ENCODE assay signal across 28 cellular contexts in genomic region chr11:75655619-75656018, GRCh38. TPM values are rescaled to one million over a fixed set of nuclear protein-coding genes. Genes with fewer than 3 reads are reported as not detected.
A peak's percentile ranks its signal among the peaks of the same experiment; 100 is the strongest.
DNase-seq lines count a peak whose midpoint lies in the region; ATAC-seq and TF ChIP-seq lines count a peak whose summit lies in the region.
"Had no signal": no experiment of that assay in that cellular context is flagged by ENCODE, and none has a peak within 500 bp of the region (broad histone marks: within the 10 kb centered on the region; RNA-seq: fewer than 3 reads in every experiment).

No MANE protein-coding gene starts in this region.

- H3K4me3 ChIP-seq in adipocyte (ENCODE audit: low read length) (no peak overlapping the region), mesendoderm (ENCODE audit: low read length) (no peak overlapping the region), vagina (no peak overlapping the region)
- H3K4me3 ChIP-seq: transverse colon had no signal

- H3K56ac ChIP-seq in mesendoderm (ENCODE audit: low read length) = no peak overlapping the region

- H3K4me1 Mint-ChIP-seq in glutamatergic neuron (ENCODE audit: low read depth, unreplicated experiment) = peaks cover 41% of the 10 kb centered on the region

- no peak for TF ChIP-seq POLR2A in vagina (IDR thresholded peaks at IDR 0.05)

- no peaks in the 10 kb centered on the region for H3K79me1 ChIP-seq in mesendoderm (ENCODE audit: low read length)

- no peaks in the 10 kb centered on the region for H3K79me2 ChIP-seq in mesendoderm (ENCODE audit: control insufficient read depth, insufficient read depth, low read length)

- no peak overlapping the region for H3K4me3 Mint-ChIP-seq in glutamatergic neuron (ENCODE audit: unreplicated experiment)
- H3K4me3 Mint-ChIP-seq: activated naive CD4-positive, alpha-beta T cell treated with anti-CD3 and anti-CD28 coated beads for 36 hours; endodermal cell; natural killer cell treated with Interleukin-12 subunit alpha and Interleukin-12 subunit beta and Interleukin-15 and Interleukin-18, amount 100 ng/mL, for 72 hours had no signal

- H3K9me3 ChIP-seq in adipocyte (ENCODE audit: control insufficient read depth, low read length) (no peaks in the 10 kb centered on the region), vagina (no peaks in the 10 kb centered on the region)
- H3K9me3 ChIP-seq: transverse colon had no signal

- no peak overlapping the region for H3K27ac ChIP-seq in mesendoderm (ENCODE audit: low read depth, low read length)
- H3K27ac ChIP-seq in vagina = no peak overlapping the region
- H3K27ac ChIP-seq: VCaP had no signal

- intact Hi-C loops in vagina (cut with DNase I) = no loop called here

- TF ChIP-seq CTCF in glutamatergic neuron (IDR thresholded peaks at IDR 0.05; ENCODE audit: partially characterized antibody, unreplicated experiment) (no peak), vagina (IDR thresholded peaks at IDR 0.05) (no peak)

- no peak for ATAC-seq in HG03175 (IDR thresholded peaks at IDR 0.05; ENCODE audit: unreplicated experiment)
- ATAC-seq: esophagus mucosa; natural killer cell treated with Interleukin-12 subunit alpha and Interleukin-12 subunit beta and Interleukin-15 and Interleukin-18, amount 100 ng/mL, for 72 hours had no signal

- H3K23ac ChIP-seq in mesendoderm (ENCODE audit: low read length) = no peak overlapping the region

- H3K9ac ChIP-seq in adipocyte (ENCODE audit: low read length) (no peak overlapping the region), mesendoderm (ENCODE audit: low read length) (no peak overlapping the region)

- H3K36me3 ChIP-seq in adipocyte (ENCODE audit: control insufficient read depth, insufficient read depth, low read length, severe bottlenecking) (no peaks in the 10 kb centered on the region), mesendoderm (ENCODE audit: control insufficient read depth, insufficient read depth, low read length) (no peaks in the 10 kb centered on the region), vagina (no peaks in the 10 kb centered on the region)
- H3K36me3 ChIP-seq: transverse colon had no signal

- H4K5ac ChIP-seq in mesendoderm (ENCODE audit: low read length) = no peak overlapping the region

- H3K4ac ChIP-seq in mesendoderm (ENCODE audit: low read depth, low read length) = no peak overlapping the region

- peak overlapping the region; percentile 80 for H3K27ac Mint-ChIP-seq in glutamatergic neuron (ENCODE audit: unreplicated experiment)
- H3K27ac Mint-ChIP-seq: activated naive CD4-positive, alpha-beta T cell treated with anti-CD3 and anti-CD28 coated beads for 36 hours; endodermal cell; natural killer cell treated with Interleukin-12 subunit alpha and Interleukin-12 subunit beta and Interleukin-15 and Interleukin-18, amount 100 ng/mL, for 72 hours had no signal

- no peaks in the 10 kb centered on the region for H3K9me3 Mint-ChIP-seq in glutamatergic neuron (ENCODE audit: unreplicated experiment)
- H3K9me3 Mint-ChIP-seq: activated naive CD4-positive, alpha-beta T cell treated with anti-CD3 and anti-CD28 coated beads for 36 hours; endodermal cell; natural killer cell treated with Interleukin-12 subunit alpha and Interleukin-12 subunit beta and Interleukin-15 and Interleukin-18, amount 100 ng/mL, for 72 hours had no signal

- H3K18ac ChIP-seq in mesendoderm (ENCODE audit: low read length) = no peak overlapping the region

- H2BK120ac ChIP-seq in mesendoderm (ENCODE audit: low read depth, low read length) = no peak overlapping the region

- no peak overlapping the region for H4K8ac ChIP-seq in mesendoderm (ENCODE audit: low read depth, low read length)

- DNase-seq in A172 (ENCODE audit: low spot score) (peak; percentile 43), D341Med (ENCODE audit: low spot score) (peak; percentile 35), adipocyte (ENCODE audit: low read depth) (peak; percentile 65), glutamatergic neuron (no peak), MV-4-11 (lab: John Stamatoyannopoulos, UW) (no peak), mesendoderm (no peak), vagina (ENCODE audit: extremely low spot score in 2 of 2) (no peak)
- DNase-seq: ACHN; activated CD4-positive, alpha-beta T cell treated with anti-CD3 and anti-CD28 coated beads for 48 hours; activated naive CD4-positive, alpha-beta T cell treated with anti-CD3 and anti-CD28 coated beads for 36 hours; C1 segment of cervical spinal cord; COR-L47; cortex of kidney; DMS79; HCEC 1CT; KG1; MM.1S; NCI-H146; NCI-H2107; NCI-H774; stimulated activated CD4-positive, alpha-beta T cell treated with anti-CD3 and anti-CD28 coated beads, Interleukin-2, amount 100 ng/mL, for 24 hours; transverse colon had no signal

- peaks cover 10% of the 10 kb centered on the region for H3K36me3 Mint-ChIP-seq in glutamatergic neuron (ENCODE audit: unreplicated experiment)
- H3K36me3 Mint-ChIP-seq: natural killer cell treated with Interleukin-12 subunit alpha and Interleukin-12 subunit beta and Interleukin-15 and Interleukin-18, amount 100 ng/mL, for 72 hours had no signal

- H2BK5ac ChIP-seq in mesendoderm (ENCODE audit: low read length) = no peak overlapping the region

- no peaks in the 10 kb centered on the region for H3K27me3 Mint-ChIP-seq in glutamatergic neuron (ENCODE audit: unreplicated experiment)

- no peak overlapping the region for H2BK15ac ChIP-seq in mesendoderm (replicated peaks; ENCODE audit: low read depth)

- H3K27me3 ChIP-seq in adipocyte (replicated peaks; ENCODE audit: control insufficient read depth, insufficient read depth, low read length) (no peaks in the 10 kb centered on the region), mesendoderm (ENCODE audit: insufficient read depth, low read length, poor library complexity) (no peaks in the 10 kb centered on the region), vagina (no peaks in the 10 kb centered on the region)

- H3K4me1 ChIP-seq in adipocyte (ENCODE audit: control insufficient read depth, insufficient read depth, low read length) (peaks cover 4% of the 10 kb centered on the region), mesendoderm (ENCODE audit: control insufficient read depth, low read depth, low read length) (no peaks in the 10 kb centered on the region), vagina (no peaks in the 10 kb centered on the region)
- H3K4me1 ChIP-seq: transverse colon had no signal

- no peak overlapping the region for H2AK5ac ChIP-seq in mesendoderm (ENCODE audit: low read length)

- H3K4me2 ChIP-seq in mesendoderm (ENCODE audit: low read length) = no peak overlapping the region

RNA-seq across cellular contexts. Expression of gene MAP6, which starts 13.2 kb away (rescaled TPM):
- total RNA-seq in A172 (2014; rRNA removed; shearing (Covaris generic)) = 8.9 and 10.6 TPM in 2 replicates
- total RNA-seq in glutamatergic neuron (ENCODE audit: unreplicated experiment) = 313 TPM
- 0.01 TPM for polyA plus RNA-seq in mesendoderm (2013, experiment 1 of 2)
- 0.01 TPM for polyA plus RNA-seq in mesendoderm (2013, experiment 2 of 2)
- 6.9 TPM for total RNA-seq in vagina
- total RNA-seq: activated naive CD4-positive, alpha-beta T cell treated with anti-CD3 and anti-CD28 coated beads for 36 hours; bronchial epithelial cell had no signal

Comparison
In these comparisons a context has a peak if more than half of its experiments do, and no peak if none do; other contexts are left out.
1. DNase-seq: peak in A172 (single experiment), D341Med (single experiment) and adipocyte (single experiment); none in glutamatergic neuron (single experiment), MV-4-11 (single experiment), mesendoderm (single experiment) and vagina (0 of 2).
2. RNA of gene MAP6, which starts 13.2 kb away (total RNA-seq): 313 TPM in glutamatergic neuron (single experiment); 8.9 to 10.6 TPM in A172 and 6.9 TPM in vagina (single experiment); every median in the first group is over 10 times any median in the second.